Comparison of ENCODE assay signal across 11 cellular contexts in the genomic region with DNA sequence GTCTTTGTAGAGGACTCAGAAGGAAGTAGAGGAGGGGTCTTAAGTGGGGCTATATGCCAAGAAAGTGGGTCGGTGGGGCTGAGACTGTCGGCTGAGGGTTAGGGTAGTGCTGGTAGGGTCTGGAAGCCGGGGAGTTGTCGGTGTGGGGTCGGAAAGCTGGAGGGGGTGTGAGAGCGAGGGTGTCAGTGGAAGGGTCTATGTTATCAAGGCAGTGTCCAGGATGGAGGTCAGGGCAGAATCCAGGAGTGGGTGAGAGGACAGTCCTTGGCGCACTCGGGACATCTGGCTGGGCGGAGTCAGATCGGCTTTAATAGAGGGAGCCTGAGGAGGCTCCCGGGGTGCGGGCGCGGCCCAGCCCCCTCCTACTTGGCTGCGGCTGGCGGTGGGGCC. TPM values are rescaled to one million over a fixed set of nuclear protein-coding genes. Genes with fewer than 3 reads are reported as not detected.
DNase-seq lines count a peak whose midpoint lies in the region; ATAC-seq and TF ChIP-seq lines count a peak whose summit lies in the region.
"Had no signal": no experiment of that assay in that cellular context is flagged by ENCODE, and none has a peak within 500 bp of the region (broad histone marks: within the 10 kb centered on the region; RNA-seq: fewer than 3 reads in every experiment).

No MANE protein-coding gene starts in this region.

- H3K9me3 Mint-ChIP-seq in activated CD8-positive, alpha-beta T cell treated with anti-CD3 and anti-CD28 coated beads for 36 hours: no peaks in the 10 kb centered on the region
- H3K9me3 Mint-ChIP-seq in activated CD8-positive, alpha-beta T cell treated with anti-CD3 and anti-CD28 coated beads, Interleukin-2, amount 10 ng/mL, durations not matched to agents 7 days and 5 days (ENCODE audit: insufficient read depth): no peaks in the 10 kb centered on the region

- CTCF ChIA-PET in activated CD8-positive, alpha-beta T cell treated with anti-CD3 and anti-CD28 coated beads for 36 hours (lab: Charles Lee): no interaction called here
- CTCF ChIA-PET in activated CD8-positive, alpha-beta T cell treated with anti-CD3 and anti-CD28 coated beads, Interleukin-2, amount 10 ng/mL, durations not matched to agents 7 days and 5 days (lab: Charles Lee): interaction anchor here (1.0 kb wide), 1 partner anchor 10 kb away, joined by 3 read pairs; a partner anchor contains a TSS

- in situ Hi-C loops in brain microvascular endothelial cell (cut with HindIII; ENCODE audit: low pct_ligation_motif_present, low sequenced_read_pairs): no loop called here

- no peak overlapping the region for H3K27ac Mint-ChIP-seq in activated CD8-positive, alpha-beta T cell treated with anti-CD3 and anti-CD28 coated beads for 36 hours
- H3K27ac Mint-ChIP-seq in activated CD8-positive, alpha-beta T cell treated with anti-CD3 and anti-CD28 coated beads, Interleukin-2, amount 10 ng/mL, durations not matched to agents 7 days and 5 days: no peak overlapping the region

- peaks cover 0 to 11% of the 10 kb centered on the region in 2 donors for H3K4me1 ChIP-seq in lung (ENCODE audit: control insufficient read depth in 2 of 2, insufficient read depth in 2 of 2, low read length in 2 of 2)

- peaks cover 7% of the 10 kb centered on the region for H3K27me3 Mint-ChIP-seq in activated CD8-positive, alpha-beta T cell treated with anti-CD3 and anti-CD28 coated beads for 36 hours
- no peaks in the 10 kb centered on the region for H3K27me3 Mint-ChIP-seq in activated CD8-positive, alpha-beta T cell treated with anti-CD3 and anti-CD28 coated beads, Interleukin-2, amount 10 ng/mL, durations not matched to agents 7 days and 5 days (ENCODE audit: low read depth)

- peaks cover 25% of the 10 kb centered on the region for H3K4me1 Mint-ChIP-seq in activated CD8-positive, alpha-beta T cell treated with anti-CD3 and anti-CD28 coated beads for 36 hours (ENCODE audit: low read depth)
- H3K4me1 Mint-ChIP-seq in activated CD8-positive, alpha-beta T cell treated with anti-CD3 and anti-CD28 coated beads, Interleukin-2, amount 10 ng/mL, durations not matched to agents 7 days and 5 days (ENCODE audit: low read depth): peaks cover 37% of the 10 kb centered on the region

- WGBS in lung, 2 donors: 44 to 62% methylated on average over 12 to 16 of the region's 16 CpGs

- DNase-seq in activated CD8-positive, alpha-beta T cell treated with anti-CD3 and anti-CD28 coated beads for 36 hours: no peak
- DNase-seq in activated CD8-positive, alpha-beta T cell treated with anti-CD3 and anti-CD28 coated beads, Interleukin-2, amount 10 ng/mL, durations not matched to agents 7 days and 5 days: no peak
- DNase-seq in brain microvascular endothelial cell: no peak
- DNase-seq in lung (ENCODE audit: low spot score): no peak
- no peak for DNase-seq in activated effector memory CD4-positive, alpha-beta T cell treated with anti-CD3 and anti-CD28 coated beads, Interleukin-2, amount 50 U/mL, for 16 hours
- DNase-seq in SIG-M5 treated with dmso at 0.1 percent for 504 hours (lab: John Stamatoyannopoulos, UW; ENCODE audit: unreplicated experiment): no peak

- ATAC-seq in activated CD8-positive, alpha-beta T cell treated with anti-CD3 and anti-CD28 coated beads for 36 hours: no peak
- ATAC-seq in activated CD8-positive, alpha-beta T cell treated with anti-CD3 and anti-CD28 coated beads, Interleukin-2, amount 10 ng/mL, durations not matched to agents 7 days and 5 days: no peak
- ATAC-seq in lung (ENCODE audit: insufficient read depth, low FRiP score): no peak
- no peak for ATAC-seq in HG03442 (IDR thresholded peaks at IDR 0.05; ENCODE audit: unreplicated experiment)
- ATAC-seq: activated CD4-positive, CD25-positive, alpha-beta regulatory T cell treated with anti-CD3 and anti-CD28 coated beads, Interleukin-2, amount 50 U/mL, for 24 hours; K562 had no signal

- H3K36me3 ChIP-seq in brain microvascular endothelial cell (replicated peaks): peaks cover 21% of the 10 kb centered on the region
- peaks cover 0 to 26% of the 10 kb centered on the region in 2 donors for H3K36me3 ChIP-seq in lung (ENCODE audit: control insufficient read depth in 2 of 2, insufficient read depth in 2 of 2, low read length in 2 of 2)

- H3K9me3 ChIP-seq in lung (ENCODE audit: control insufficient read depth in 2 of 2, insufficient read depth in 1 of 2, low read length in 1 of 2): peaks cover 0 to 1% of the 10 kb centered on the region in 2 donors
- H3K9me3 ChIP-seq: BLaER1 treated with 17β-estradiol and CSF1 and Interleukin-3, amounts not matched to agents 10 nM and 100 nM had no signal

- peaks cover 21% of the 10 kb centered on the region for H3K36me3 Mint-ChIP-seq in activated CD8-positive, alpha-beta T cell treated with anti-CD3 and anti-CD28 coated beads for 36 hours (ENCODE audit: low read depth)
- H3K36me3 Mint-ChIP-seq in activated CD8-positive, alpha-beta T cell treated with anti-CD3 and anti-CD28 coated beads, Interleukin-2, amount 10 ng/mL, durations not matched to agents 7 days and 5 days (ENCODE audit: low read depth): peaks cover 24% of the 10 kb centered on the region

- POLR2A ChIA-PET in activated CD8-positive, alpha-beta T cell treated with anti-CD3 and anti-CD28 coated beads for 36 hours (lab: Charles Lee): interaction anchor here (1.1 to 2.6 kb wide), 3 partner anchors 10 to 17 kb away, joined by 3 to 19 read pairs (median 4); a partner anchor contains a TSS
- POLR2A ChIA-PET in activated CD8-positive, alpha-beta T cell treated with anti-CD3 and anti-CD28 coated beads, Interleukin-2, amount 10 ng/mL, durations not matched to agents 7 days and 5 days (lab: Charles Lee): no interaction called here

- H3K4me3 ChIP-seq in brain microvascular endothelial cell (ENCODE audit: low read depth, low read length) (peak overlapping the region; percentile 98), lung (no peak overlapping the region)
- H3K4me3 ChIP-seq: BLaER1 treated with 17β-estradiol and CSF1 and Interleukin-3, amounts not matched to agents 10 nM and 100 nM; K562 had no signal

- intact Hi-C loops in activated CD8-positive, alpha-beta T cell treated with anti-CD3 and anti-CD28 coated beads for 36 hours (cut with micrococcal nuclease): no loop called here

- H3K27ac ChIP-seq in brain microvascular endothelial cell (peak overlapping the region; percentile 88), lung (ENCODE audit: low read depth in 1 of 2, low read length in 1 of 2) (peak overlapping the region; percentile 88 to 97), temporal lobe (ENCODE audit: low read depth, low read length) (peak overlapping the region; percentile 19)
- H3K27ac ChIP-seq: BLaER1 treated with 17β-estradiol and CSF1 and Interleukin-3, amounts not matched to agents 10 nM and 100 nM had no signal

- peak overlapping the region; percentile 1 for H3K4me3 Mint-ChIP-seq in activated CD8-positive, alpha-beta T cell treated with anti-CD3 and anti-CD28 coated beads for 36 hours
- H3K4me3 Mint-ChIP-seq in activated CD8-positive, alpha-beta T cell treated with anti-CD3 and anti-CD28 coated beads, Interleukin-2, amount 10 ng/mL, durations not matched to agents 7 days and 5 days: no peak overlapping the region

- H3K27me3 ChIP-seq in brain microvascular endothelial cell (replicated peaks) (no peaks in the 10 kb centered on the region), lung (ENCODE audit: control insufficient read depth, insufficient read depth) (no peaks in the 10 kb centered on the region)

- TF ChIP-seq CTCF in activated CD8-positive, alpha-beta T cell treated with anti-CD3 and anti-CD28 coated beads for 36 hours (IDR thresholded peaks at IDR 0.05): no peak
- no peak for TF ChIP-seq CTCF in brain microvascular endothelial cell (IDR thresholded peaks at IDR 0.05; ENCODE audit: low read depth, low read length, missing control alignments)
- TF ChIP-seq CTCF in lung (IDR thresholded peaks at IDR 0.05; ENCODE audit: control extremely low read depth, extremely low read depth): no peak

RNA-seq across cellular contexts. Expression of a gene that starts 1.7 kb away (rescaled TPM):
- total RNA-seq in activated CD8-positive, alpha-beta T cell treated with anti-CD3 and anti-CD28 coated beads for 36 hours: under 1 TPM; 0.85 to 0.95 TPM
- total RNA-seq in activated CD8-positive, alpha-beta T cell treated with anti-CD3 and anti-CD28 coated beads, Interleukin-2, amount 10 ng/mL, durations not matched to agents 7 days and 5 days: under 1 TPM in 1 of 2 experiments, not detected in 1; 0.65 TPM
- total RNA-seq in lung: 10 to 100 TPM; 13.2 to 44.8 TPM
- 10 to 100 TPM; 22.5 to 26.4 TPM for polyA plus RNA-seq in lung
- total RNA-seq in temporal lobe: 0.25 TPM
- polyA plus RNA-seq: K562 had no signal

RNA-seq across cellular contexts. Expression of a gene that starts 2.8 kb away (rescaled TPM):
- total RNA-seq in activated CD8-positive, alpha-beta T cell treated with anti-CD3 and anti-CD28 coated beads for 36 hours: 10 to 100 TPM; 40.7 to 41.1 TPM
- 10 to 100 TPM; 48.0 to 54.6 TPM for total RNA-seq in activated CD8-positive, alpha-beta T cell treated with anti-CD3 and anti-CD28 coated beads, Interleukin-2, amount 10 ng/mL, durations not matched to agents 7 days and 5 days
- total RNA-seq in lung (10 to 100 TPM; 10.5 to 32.2 TPM), temporal lobe (1.2 TPM)
- 10 to 100 TPM; 10.0 to 13.6 TPM for polyA plus RNA-seq in lung

RNA-seq across cellular contexts. Expression of a gene that starts 6.8 kb away (rescaled TPM):
- total RNA-seq in activated CD8-positive, alpha-beta T cell treated with anti-CD3 and anti-CD28 coated beads for 36 hours: 1 to 10 TPM; 4.5 to 7.8 TPM
- 10 to 100 TPM; 10.5 to 12.4 TPM for total RNA-seq in activated CD8-positive, alpha-beta T cell treated with anti-CD3 and anti-CD28 coated beads, Interleukin-2, amount 10 ng/mL, durations not matched to agents 7 days and 5 days
- total RNA-seq in lung (10 to 100 TPM in 1 of 2 donors, 1 to 10 TPM in 1; 4.4 to 11.4 TPM), temporal lobe (5.7 TPM)
- 10 to 100 TPM; 16.2 TPM for polyA plus RNA-seq in lung

RNA-seq across cellular contexts. Expression of a gene that starts 9.7 kb away (rescaled TPM):
- total RNA-seq in activated CD8-positive, alpha-beta T cell treated with anti-CD3 and anti-CD28 coated beads for 36 hours: 10 to 100 TPM; 37.2 to 41.3 TPM
- total RNA-seq in activated CD8-positive, alpha-beta T cell treated with anti-CD3 and anti-CD28 coated beads, Interleukin-2, amount 10 ng/mL, durations not matched to agents 7 days and 5 days: 10 to 100 TPM; 44.1 to 48.2 TPM
- total RNA-seq in lung (100 to 1,000 TPM in 1 of 2 donors, 10 to 100 TPM in 1; 36.8 to 129 TPM), temporal lobe (9.8 TPM)
- polyA plus RNA-seq in lung: 100 to 1,000 TPM in 1 of 2 donors, 10 to 100 TPM in 1; 84.2 to 196 TPM

RNA-seq across cellular contexts. Expression of a gene that starts 9.9 kb away (rescaled TPM):
- 10 to 100 TPM; 41.7 to 42.5 TPM for total RNA-seq in activated CD8-positive, alpha-beta T cell treated with anti-CD3 and anti-CD28 coated beads for 36 hours
- total RNA-seq in activated CD8-positive, alpha-beta T cell treated with anti-CD3 and anti-CD28 coated beads, Interleukin-2, amount 10 ng/mL, durations not matched to agents 7 days and 5 days: 10 to 100 TPM; 23.3 to 24.0 TPM
- total RNA-seq in lung (10 to 100 TPM; 14.0 to 21.6 TPM), temporal lobe (3.4 TPM)
- 10 to 100 TPM; 13.0 to 25.5 TPM for polyA plus RNA-seq in lung

Comparison
In these comparisons a context has a peak if more than half of its experiments do, and no peak if none do; other contexts are left out.
1. H3K27ac ChIP-seq: peak in every context shown above with its lines; median percentile 92 in lung; 88 in brain microvascular endothelial cell; 19 in temporal lobe.
2. RNA of a gene that starts 1.7 kb away (total RNA-seq): 13.2 to 44.8 TPM in lung; 0.85 to 0.95 TPM in activated CD8-positive, alpha-beta T cell treated with anti-CD3 and anti-CD28 coated beads for 36 hours, 0.65 TPM in activated CD8-positive, alpha-beta T cell treated with anti-CD3 and anti-CD28 coated beads, Interleukin-2, amount 10 ng/mL, durations not matched to agents 7 days and 5 days and 0.25 TPM in temporal lobe (single experiment); every median in the first group is over 4 times any median in the second.